In genomic region chr3:75579091-75579490, GRCh38 we compare ENCODE assay signal across 7 cellular contexts.
DNase-seq lines count a peak whose midpoint lies in the region; ATAC-seq, FAIRE-seq and TF ChIP-seq lines count a peak whose summit lies in the region.
"Not testable (repeated sequence)": the region's sequence is repeated elsewhere in the genome, so short reads cannot be mapped to it uniquely, and the experiment has no call there.

No MANE protein-coding gene starts in this region.

- POLR2A ChIA-PET in CD8-positive, alpha-beta memory T cell (lab: Charles Lee); H1 (lab: Charles Lee; ENCODE audit: partially characterized antibody): not testable (repeated sequence)

- not testable (repeated sequence) for H2BK120ac ChIP-seq in H1 (replicated peaks; ENCODE audit: low read depth, low read length)

- H3K4me1 Mint-ChIP-seq in CD8-positive, alpha-beta memory T cell: peaks cover 6 to 13% (median 8%) of the 10 kb centered on the region in 3 donors
- H3K4me1 Mint-ChIP-seq in activated CD4-positive, alpha-beta T cell treated with anti-CD3 and anti-CD28 coated beads, Interleukin-2, amount 10 ng/mL, durations not matched to agents 24 days and 14 days; progenitor cell of endocrine pancreas (ENCODE audit: low read depth): not testable (repeated sequence)
- peaks cover 13% of the 10 kb centered on the region for H3K4me1 Mint-ChIP-seq in activated naive CD4-positive, alpha-beta T cell treated with anti-CD3 and anti-CD28 coated beads, Interleukin-2, amount 50 U/mL, for 24 hours
- H3K4me1 Mint-ChIP-seq in naive B cell: peaks cover 5 to 16% (median 6%) of the 10 kb centered on the region in 3 donors

- FAIRE-seq in H1 (lab: Jason Lieb, UNC): not testable (repeated sequence)

- H3K23me2 ChIP-seq in H1 (ENCODE audit: low read depth, low read length): not testable (repeated sequence)

- H3K23ac ChIP-seq in H1 (ENCODE audit: insufficient read length): not testable (repeated sequence)

- not testable (repeated sequence) for TF ChIP-seq CTCF in H1 (IDR thresholded peaks at IDR 0.05; ENCODE audit: control extremely low read depth in 1 of 3, insufficient read depth in 1 of 3, low read depth in 1 of 3, low read length in 3 of 3); progenitor cell of endocrine pancreas (IDR thresholded peaks at IDR 0.05; ENCODE audit: unreplicated experiment)

- intact Hi-C loops in activated CD4-positive, alpha-beta T cell treated with anti-CD3 and anti-CD28 coated beads, Interleukin-2, amount 10 ng/mL, durations not matched to agents 24 days and 14 days (cut with micrococcal nuclease): not testable (repeated sequence)

- TF ChIP-seq RAD21 in H1 (IDR thresholded peaks at IDR 0.05 in 1 of 2, conservative IDR thresholded peaks at IDR 0.05 in 1 of 2; ENCODE audit: low read depth in 2 of 2, low read length in 2 of 2): not testable (repeated sequence)

- H4K8ac ChIP-seq in H1 (ENCODE audit: extremely low read depth, insufficient read depth, low read length): not testable (repeated sequence)

- not testable (repeated sequence) for H3K9me3 ChIP-seq in CD8-positive, alpha-beta memory T cell (ENCODE audit: low read length); HUES64 (ENCODE audit: insufficient read depth, low read depth, low read length); H1 (ENCODE audit: insufficient read depth in 2 of 2, low read depth in 1 of 2, low read length in 1 of 2)

- not testable (repeated sequence) for H2BK12ac ChIP-seq in H1 (ENCODE audit: low read depth, low read length)

- not testable (repeated sequence) for H3K14ac ChIP-seq in H1 (ENCODE audit: insufficient read length)

- not testable (repeated sequence) for DNase-seq in CD8-positive, alpha-beta memory T cell; activated CD4-positive, alpha-beta T cell treated with anti-CD3 and anti-CD28 coated beads, Interleukin-2, amount 10 ng/mL, durations not matched to agents 24 days and 14 days; H1 (ENCODE audit: low read depth in 1 of 2, low spot score in 2 of 2); naive B cell; progenitor cell of endocrine pancreas (ENCODE audit: low spot score, unreplicated experiment)

- peaks cover 13 to 35% of the 10 kb centered on the region in 2 donors for H3K27me3 Mint-ChIP-seq in CD8-positive, alpha-beta memory T cell
- H3K27me3 Mint-ChIP-seq in activated CD4-positive, alpha-beta T cell treated with anti-CD3 and anti-CD28 coated beads, Interleukin-2, amount 10 ng/mL, durations not matched to agents 24 days and 14 days: peaks cover 20% of the 10 kb centered on the region
- peaks cover 23% of the 10 kb centered on the region for H3K27me3 Mint-ChIP-seq in activated naive CD4-positive, alpha-beta T cell treated with anti-CD3 and anti-CD28 coated beads, Interleukin-2, amount 50 U/mL, for 24 hours
- H3K27me3 Mint-ChIP-seq in naive B cell (peaks cover 21 to 51% (median 32%) of the 10 kb centered on the region in 3 donors), progenitor cell of endocrine pancreas (peaks cover 59% of the 10 kb centered on the region)

- not testable (repeated sequence) for H3K4ac ChIP-seq in H1 (replicated peaks; ENCODE audit: insufficient read length, low read depth, low read length)

- not testable (repeated sequence) for H2AK5ac ChIP-seq in H1 (ENCODE audit: low read depth, low read length)

- H3K4me2 ChIP-seq in H1 (ENCODE audit: insufficient read depth in 1 of 2, low read depth in 2 of 2, low read length in 2 of 2): peak overlapping the region; percentile 42 to 60; a peak in 3 of 4 replicates

- not testable (repeated sequence) for TF ChIP-seq POLR2A in H1 (IDR thresholded peaks at IDR 0.05; ENCODE audit: control extremely low read depth in 1 of 2, low read depth in 2 of 2, low read length in 2 of 2)

- not testable (repeated sequence) for H3K56ac ChIP-seq in H1 (replicated peaks; ENCODE audit: insufficient read length, low read depth, low read length)

- H3K36me3 ChIP-seq in CD8-positive, alpha-beta memory T cell (ENCODE audit: insufficient read depth, low read length); HUES64 (ENCODE audit: insufficient read depth, low read length); H1 (ENCODE audit: control insufficient read depth in 2 of 4, insufficient read depth in 4 of 4, low read length in 3 of 4): not testable (repeated sequence)

- not testable (repeated sequence) for H3K4me1 ChIP-seq in CD8-positive, alpha-beta memory T cell (ENCODE audit: insufficient read depth, low read length); HUES64 (ENCODE audit: insufficient read depth, low read length); H1 (replicated peaks in 1 of 4; ENCODE audit: control insufficient read depth in 3 of 4, insufficient read depth in 4 of 4, low read length in 3 of 4)

- not testable (repeated sequence) for H3K79me2 ChIP-seq in H1 (ENCODE audit: control insufficient read depth in 1 of 2, insufficient read depth in 2 of 2, low read length in 2 of 2)

- not testable (repeated sequence) for H3K27ac Mint-ChIP-seq in CD8-positive, alpha-beta memory T cell; activated CD4-positive, alpha-beta T cell treated with anti-CD3 and anti-CD28 coated beads, Interleukin-2, amount 10 ng/mL, durations not matched to agents 24 days and 14 days; activated naive CD4-positive, alpha-beta T cell treated with anti-CD3 and anti-CD28 coated beads, Interleukin-2, amount 50 U/mL, for 24 hours; progenitor cell of endocrine pancreas
- peak overlapping the region in 1 of 6 donors; percentile 33 for H3K27ac Mint-ChIP-seq in naive B cell

- not testable (repeated sequence) for ATAC-seq in naive B cell (ENCODE audit: low read depth in 2 of 2)

- not testable (repeated sequence) for H3K18ac ChIP-seq in H1 (ENCODE audit: extremely low read depth, low read length)

- H3K9me3 Mint-ChIP-seq in CD8-positive, alpha-beta memory T cell; activated CD4-positive, alpha-beta T cell treated with anti-CD3 and anti-CD28 coated beads, Interleukin-2, amount 10 ng/mL, durations not matched to agents 24 days and 14 days; activated naive CD4-positive, alpha-beta T cell treated with anti-CD3 and anti-CD28 coated beads, Interleukin-2, amount 50 U/mL, for 24 hours; naive B cell; progenitor cell of endocrine pancreas (ENCODE audit: low read depth): not testable (repeated sequence)

- not testable (repeated sequence) for H2BK5ac ChIP-seq in H1 (ENCODE audit: low read depth, low read length)

- not testable (repeated sequence) for H3K27ac ChIP-seq in CD8-positive, alpha-beta memory T cell (ENCODE audit: low read depth, low read length); HUES64 (ENCODE audit: low read depth, low read length); H1 (ENCODE audit: low read depth, low read length)

- H3K4me3 ChIP-seq in CD8-positive, alpha-beta memory T cell (ENCODE audit: low read length): not testable (repeated sequence)
- peak overlapping the region; percentile 36 for H3K4me3 ChIP-seq in HUES64 (ENCODE audit: low read length)
- peak overlapping the region in 3 of 4 experiments; percentile 18 to 65 (median 55); a peak in 5 of 8 replicates for H3K4me3 ChIP-seq in H1 (ENCODE audit: extremely low read depth in 1 of 4, insufficient read depth in 2 of 4, low read depth in 3 of 4, low read length in 4 of 4)

- not testable (repeated sequence) for H4K20me1 ChIP-seq in H1 (replicated peaks in 1 of 2; ENCODE audit: control insufficient read depth in 1 of 2, insufficient read depth in 2 of 2, low read length in 2 of 2)

- H3K4me3 Mint-ChIP-seq in CD8-positive, alpha-beta memory T cell: peak overlapping the region in 6 of 7 donors; percentile 44 to 68 (median 58)
- peak overlapping the region; percentile 62 for H3K4me3 Mint-ChIP-seq in activated CD4-positive, alpha-beta T cell treated with anti-CD3 and anti-CD28 coated beads, Interleukin-2, amount 10 ng/mL, durations not matched to agents 24 days and 14 days
- H3K4me3 Mint-ChIP-seq in activated naive CD4-positive, alpha-beta T cell treated with anti-CD3 and anti-CD28 coated beads, Interleukin-2, amount 50 U/mL, for 24 hours: peak overlapping the region; percentile 75
- peak overlapping the region in 6 of 8 donors; percentile 56 to 78 (median 70) for H3K4me3 Mint-ChIP-seq in naive B cell
- H3K4me3 Mint-ChIP-seq in progenitor cell of endocrine pancreas (ENCODE audit: low read depth): peak overlapping the region; percentile 70

- not testable (repeated sequence) for H2BK20ac ChIP-seq in H1 (ENCODE audit: low read length)

- H2AFZ ChIP-seq in H1 (ENCODE audit: low read length): not testable (repeated sequence)

- not testable (repeated sequence) for H3K36me3 Mint-ChIP-seq in CD8-positive, alpha-beta memory T cell; activated CD4-positive, alpha-beta T cell treated with anti-CD3 and anti-CD28 coated beads, Interleukin-2, amount 10 ng/mL, durations not matched to agents 24 days and 14 days (ENCODE audit: low read depth); activated naive CD4-positive, alpha-beta T cell treated with anti-CD3 and anti-CD28 coated beads, Interleukin-2, amount 50 U/mL, for 24 hours; naive B cell; progenitor cell of endocrine pancreas (ENCODE audit: insufficient read depth)

- H3K79me1 ChIP-seq in H1 (ENCODE audit: low read depth, low read length): not testable (repeated sequence)

- not testable (repeated sequence) for H3K27me3 ChIP-seq in CD8-positive, alpha-beta memory T cell (ENCODE audit: insufficient read depth, low read length, poor library complexity, severe bottlenecking)
- peaks cover 44% of the 10 kb centered on the region for H3K27me3 ChIP-seq in HUES64 (ENCODE audit: insufficient read depth, low read length)
- peaks cover 1 to 19% (median 14%) of the 10 kb centered on the region in 4 experiments for H3K27me3 ChIP-seq in H1 (replicated peaks in 1 of 4; ENCODE audit: control insufficient read depth in 3 of 4, extremely low read depth in 1 of 4, insufficient read depth in 3 of 4, low read length in 3 of 4)

- WGBS in HUES64: 56% methylated on average over 6 of the region's 10 CpGs
- WGBS in H1 (ENCODE audit: extremely low coverage in 1 of 2, insufficient coverage in 1 of 2, insufficient read length in 1 of 2, insufficient replicate concordance in 2 of 2, low coverage in 1 of 2, low lambda C conversion rate in 2 of 2, missing lambda C conversion rate in 1 of 2), 2 experiments: 53% methylated on average over 7 of the region's 10 CpGs; no CpG with 5 or more reads in 1 of the 2 experiments

- H3K9ac ChIP-seq in HUES64 (ENCODE audit: low read depth, low read length); H1 (replicated peaks in 1 of 4; ENCODE audit: extremely low read depth in 1 of 4, low read depth in 3 of 4, low read length in 3 of 4): not testable (repeated sequence)

- not testable (repeated sequence) for H4K5ac ChIP-seq in H1 (ENCODE audit: insufficient read length, low read depth, low read length)

- not testable (repeated sequence) for H4K91ac ChIP-seq in H1 (replicated peaks; ENCODE audit: insufficient read length, low read length)

- CTCF ChIA-PET in CD8-positive, alpha-beta memory T cell (lab: Charles Lee): not testable (repeated sequence)
- CTCF ChIA-PET in H1 (lab: Charles Lee; ENCODE audit: partially characterized antibody): interaction anchor here (0.6 to 1.5 kb wide), 3 partner anchors 151 to 1535 kb away, joined by 3 read pairs; no protein-coding TSS in a partner anchor

- TF ChIP-seq EP300 in H1 (IDR thresholded peaks at IDR 0.05; ENCODE audit: borderline replicate concordance in 1 of 2, low read depth in 2 of 2, low read length in 2 of 2): not testable (repeated sequence)

- H2BK15ac ChIP-seq in H1 (ENCODE audit: low read length): not testable (repeated sequence)
